ENCODE assay signal across 28 cellular contexts in genomic region chr14:33745163-33745562, GRCh38.
DNase-seq lines count a peak whose midpoint lies in the region; FAIRE-seq and TF ChIP-seq lines count a peak whose summit lies in the region.
"Had no signal": no experiment of that assay in that cellular context is flagged by ENCODE, and none has a peak within 500 bp of the region (broad histone marks: within the 10 kb centered on the region; RNA-seq: fewer than 3 reads in every experiment).

No MANE protein-coding gene starts in this region.

- H3K27me3 Mint-ChIP-seq in astrocyte (ENCODE audit: low read depth, unreplicated experiment): no peaks in the 10 kb centered on the region
- H3K27me3 Mint-ChIP-seq in type B pancreatic cell: no peaks in the 10 kb centered on the region
- H3K27me3 Mint-ChIP-seq: CD8-positive, alpha-beta memory T cell had no signal

- WGBS in small intestine, 3 donors: 40 to 66% (median 52%) methylated on average over 6 of the region's 6 CpGs

- H3K36me3 ChIP-seq in astrocyte (ENCODE audit: insufficient read depth, low read length) (no peaks in the 10 kb centered on the region), small intestine (ENCODE audit: control insufficient read depth in 2 of 2, insufficient read depth in 2 of 2, low read length in 2 of 2) (no peaks in the 10 kb centered on the region)
- H3K36me3 ChIP-seq: BE2C, BLaER1 had no signal

- no peaks in the 10 kb centered on the region for H3K9me3 ChIP-seq in astrocyte (ENCODE audit: insufficient read depth, low read depth, low read length)
- H3K9me3 ChIP-seq in small intestine (ENCODE audit: control insufficient read depth, low read depth): no peaks in the 10 kb centered on the region
- H3K9me3 ChIP-seq: BE2C had no signal

- H3K27ac ChIP-seq in astrocyte (ENCODE audit: low read depth, low read length): no peak overlapping the region
- no peak overlapping the region for H3K27ac ChIP-seq in small intestine (ENCODE audit: low read depth in 1 of 2, low read length in 1 of 2)
- H3K27ac ChIP-seq: BLaER1 had no signal

- H3K27me3 ChIP-seq in astrocyte (ENCODE audit: insufficient read depth, low read length) (no peaks in the 10 kb centered on the region), small intestine (ENCODE audit: control insufficient read depth in 2 of 2, insufficient read depth in 2 of 2, low read length in 2 of 2) (no peaks in the 10 kb centered on the region)
- H3K27me3 ChIP-seq: BE2C, BLaER1 had no signal

- H3K4me3 Mint-ChIP-seq in astrocyte (ENCODE audit: unreplicated experiment): no peak overlapping the region
- no peak overlapping the region for H3K4me3 Mint-ChIP-seq in type B pancreatic cell
- H3K4me3 Mint-ChIP-seq: CD14-positive monocyte; CD4-positive, alpha-beta memory T cell; CD4-positive, CD25-positive, alpha-beta regulatory T cell; CD8-positive, alpha-beta memory T cell had no signal

- TF ChIP-seq CTCF in astrocyte (IDR thresholded peaks at IDR 0.05; ENCODE audit: insufficient read depth, low read depth, low read length) (no peak), fibroblast of the aortic adventitia (IDR thresholded peaks at IDR 0.05; ENCODE audit: insufficient read depth, low read length) (no peak), type B pancreatic cell (conservative IDR thresholded peaks at IDR 0.05) (no peak)

- H3K4me3 ChIP-seq in astrocyte (ENCODE audit: insufficient read depth, low read depth, low read length) (no peak overlapping the region), fibroblast of the aortic adventitia (ENCODE audit: low read depth, low read length) (no peak overlapping the region), small intestine (ENCODE audit: low read depth in 1 of 2, low read length in 2 of 2) (no peak overlapping the region)
- H3K4me3 ChIP-seq: BLaER1, GM12878 had no signal

- H3K4me1 ChIP-seq in astrocyte (ENCODE audit: insufficient read depth, low read length) (peaks cover 7% of the 10 kb centered on the region), small intestine (ENCODE audit: control insufficient read depth in 2 of 2, insufficient read depth in 1 of 2, low read depth in 1 of 2, low read length in 1 of 2) (no peaks in the 10 kb centered on the region)
- H3K4me1 ChIP-seq: BE2C, BLaER1 had no signal

- H3K27ac Mint-ChIP-seq in astrocyte (ENCODE audit: unreplicated experiment) (no peak overlapping the region), type B pancreatic cell (no peak overlapping the region)
- H3K27ac Mint-ChIP-seq: CD4-positive, alpha-beta memory T cell; CD4-positive, CD25-positive, alpha-beta regulatory T cell; CD8-positive, alpha-beta memory T cell had no signal

- H2AFZ ChIP-seq in astrocyte (ENCODE audit: low read depth, low read length): no peak overlapping the region

- H4K20me1 ChIP-seq in astrocyte (ENCODE audit: insufficient read depth, low read length): no peaks in the 10 kb centered on the region
- H4K20me1 ChIP-seq: BLaER1 had no signal

- no peak overlapping the region for H3K9ac ChIP-seq in astrocyte (ENCODE audit: low read length)
- H3K9ac ChIP-seq: BLaER1 had no signal

- DNase-seq in NCI-H226: peak; percentile 9
- DNase-seq in astrocyte (ENCODE audit: low read depth): peak; percentile 30
- DNase-seq in fibroblast of the aortic adventitia (ENCODE audit: low read depth): peak; percentile 64
- DNase-seq in small intestine: peak; percentile 6
- no peak for DNase-seq in HK-2 (ENCODE audit: unreplicated experiment)
- no peak for DNase-seq in type B pancreatic cell (ENCODE audit: extremely low spot score, unreplicated experiment)
- no peak for DNase-seq in NCI-H128 (lab: John Stamatoyannopoulos, UW; ENCODE audit: unreplicated experiment)
- DNase-seq: 8988T; ACHN; BE2C; C1 segment of cervical spinal cord; CD4-positive, alpha-beta memory T cell; CD4-positive, CD25-positive, alpha-beta regulatory T cell; CD8-positive, alpha-beta memory T cell; COR-L47; DMS 273 treated with DMSO at 0.1 percent for 48 hours; DMS153; DMS53; DMS79; DND-41; EL; GDM1 had no signal

- FAIRE-seq in astrocyte (lab: Jason Lieb, UNC) (no peak), small intestine (lab: Jason Lieb, UNC) (no peak)
- FAIRE-seq: A204.1, GM12878, GM12892, GM19239 had no signal

- H3K9me3 Mint-ChIP-seq in astrocyte (ENCODE audit: unreplicated experiment) (peaks cover 5% of the 10 kb centered on the region), type B pancreatic cell (peaks cover 11% of the 10 kb centered on the region)

- peaks cover 2% of the 10 kb centered on the region for H3K36me3 Mint-ChIP-seq in astrocyte (ENCODE audit: low read depth, unreplicated experiment)
- H3K36me3 Mint-ChIP-seq in type B pancreatic cell: no peaks in the 10 kb centered on the region
- H3K36me3 Mint-ChIP-seq: CD14-positive monocyte; CD4-positive, alpha-beta memory T cell; CD4-positive, CD25-positive, alpha-beta regulatory T cell; CD8-positive, alpha-beta memory T cell had no signal

- no peaks in the 10 kb centered on the region for H3K4me1 Mint-ChIP-seq in astrocyte (ENCODE audit: low read depth, unreplicated experiment)
- H3K4me1 Mint-ChIP-seq in type B pancreatic cell (ENCODE audit: unreplicated experiment): no peaks in the 10 kb centered on the region
- H3K4me1 Mint-ChIP-seq: CD14-positive monocyte; CD4-positive, alpha-beta memory T cell; CD4-positive, CD25-positive, alpha-beta regulatory T cell; CD8-positive, alpha-beta memory T cell had no signal

- H3K79me2 ChIP-seq in astrocyte (ENCODE audit: insufficient read depth, low read length): no peaks in the 10 kb centered on the region

- H3K4me2 ChIP-seq in astrocyte (ENCODE audit: low read length): no peak overlapping the region
- H3K4me2 ChIP-seq: BLaER1 had no signal

Comparison
In these comparisons a context has a peak if more than half of its experiments do, and no peak if none do; other contexts are left out.
1. DNase-seq: peak in NCI-H226 (single experiment), astrocyte (single experiment), fibroblast of the aortic adventitia (single experiment) and small intestine (single experiment); none in HK-2 (single experiment), type B pancreatic cell (single experiment) and NCI-H128 (single experiment).